In genomic region chr7:156892086-156892800, GRCh38 we compare ENCODE assay signal across 1 cellular context.
TF ChIP-seq lines count a peak whose summit lies in the region.

No MANE protein-coding gene starts in this region.

TF ChIP-seq in HEK293, 187 proteins besides CTCF, POLR2A, EP300 and RAD21 (continued from another document):
- TF ChIP-seq SP2 (tag by site-specific recombination; IDR thresholded peaks at IDR 0.05): peak; percentile 76
- TF ChIP-seq ZBTB21 (tag by site-specific recombination; IDR thresholded peaks at IDR 0.05): no peak
- peak; percentile 90 for TF ChIP-seq ZNF692 (tag by site-specific recombination; IDR thresholded peaks at IDR 0.05)
- TF ChIP-seq OVOL3 (tag by site-specific recombination; IDR thresholded peaks at IDR 0.05): no peak
- TF ChIP-seq ZFP69B (tag by site-specific recombination; IDR thresholded peaks at IDR 0.05): peak; percentile 78; the same call in 1 of the 2 replicates
- TF ChIP-seq ZNF23 (tag by site-specific recombination; IDR thresholded peaks at IDR 0.05; ENCODE audit: borderline replicate concordance): no peak
- peak; percentile 37; the same call in 1 of the 2 replicates for TF ChIP-seq ZNF366 (tag by site-specific recombination; conservative IDR thresholded peaks at IDR 0.05)
- no peak for TF ChIP-seq HOXA7 (CRISPR knock-in tag; IDR thresholded peaks at IDR 0.05; ENCODE audit: borderline replicate concordance)
- TF ChIP-seq, protein P1, sequence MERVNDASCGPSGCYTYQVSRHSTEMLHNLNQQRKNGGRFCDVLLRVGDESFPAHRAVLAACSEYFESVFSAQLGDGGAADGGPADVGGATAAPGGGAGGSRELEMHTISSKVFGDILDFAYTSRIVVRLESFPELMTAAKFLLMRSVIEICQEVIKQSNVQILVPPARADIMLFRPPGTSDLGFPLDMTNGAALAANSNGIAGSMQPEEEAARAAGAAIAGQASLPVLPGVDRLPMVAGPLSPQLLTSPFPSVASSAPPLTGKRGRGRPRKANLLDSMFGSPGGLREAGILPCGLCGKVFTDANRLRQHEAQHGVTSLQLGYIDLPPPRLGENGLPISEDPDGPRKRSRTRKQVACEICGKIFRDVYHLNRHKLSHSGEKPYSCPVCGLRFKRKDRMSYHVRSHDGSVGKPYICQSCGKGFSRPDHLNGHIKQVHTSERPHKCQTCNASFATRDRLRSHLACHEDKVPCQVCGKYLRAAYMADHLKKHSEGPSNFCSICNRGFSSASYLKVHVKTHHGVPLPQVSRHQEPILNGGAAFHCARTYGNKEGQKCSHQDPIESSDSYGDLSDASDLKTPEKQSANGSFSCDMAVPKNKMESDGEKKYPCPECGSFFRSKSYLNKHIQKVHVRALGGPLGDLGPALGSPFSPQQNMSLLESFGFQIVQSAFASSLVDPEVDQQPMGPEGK (tag by site-specific recombination; IDR thresholded peaks at IDR 0.05): peak; percentile 40; the same call in 1 of the 2 replicates
- TF ChIP-seq, protein P2, sequence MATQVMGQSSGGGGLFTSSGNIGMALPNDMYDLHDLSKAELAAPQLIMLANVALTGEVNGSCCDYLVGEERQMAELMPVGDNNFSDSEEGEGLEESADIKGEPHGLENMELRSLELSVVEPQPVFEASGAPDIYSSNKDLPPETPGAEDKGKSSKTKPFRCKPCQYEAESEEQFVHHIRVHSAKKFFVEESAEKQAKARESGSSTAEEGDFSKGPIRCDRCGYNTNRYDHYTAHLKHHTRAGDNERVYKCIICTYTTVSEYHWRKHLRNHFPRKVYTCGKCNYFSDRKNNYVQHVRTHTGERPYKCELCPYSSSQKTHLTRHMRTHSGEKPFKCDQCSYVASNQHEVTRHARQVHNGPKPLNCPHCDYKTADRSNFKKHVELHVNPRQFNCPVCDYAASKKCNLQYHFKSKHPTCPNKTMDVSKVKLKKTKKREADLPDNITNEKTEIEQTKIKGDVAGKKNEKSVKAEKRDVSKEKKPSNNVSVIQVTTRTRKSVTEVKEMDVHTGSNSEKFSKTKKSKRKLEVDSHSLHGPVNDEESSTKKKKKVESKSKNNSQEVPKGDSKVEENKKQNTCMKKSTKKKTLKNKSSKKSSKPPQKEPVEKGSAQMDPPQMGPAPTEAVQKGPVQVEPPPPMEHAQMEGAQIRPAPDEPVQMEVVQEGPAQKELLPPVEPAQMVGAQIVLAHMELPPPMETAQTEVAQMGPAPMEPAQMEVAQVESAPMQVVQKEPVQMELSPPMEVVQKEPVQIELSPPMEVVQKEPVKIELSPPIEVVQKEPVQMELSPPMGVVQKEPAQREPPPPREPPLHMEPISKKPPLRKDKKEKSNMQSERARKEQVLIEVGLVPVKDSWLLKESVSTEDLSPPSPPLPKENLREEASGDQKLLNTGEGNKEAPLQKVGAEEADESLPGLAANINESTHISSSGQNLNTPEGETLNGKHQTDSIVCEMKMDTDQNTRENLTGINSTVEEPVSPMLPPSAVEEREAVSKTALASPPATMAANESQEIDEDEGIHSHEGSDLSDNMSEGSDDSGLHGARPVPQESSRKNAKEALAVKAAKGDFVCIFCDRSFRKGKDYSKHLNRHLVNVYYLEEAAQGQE (tag by site-specific recombination; IDR thresholded peaks at IDR 0.05): no peak
- peak; percentile 76; the same call in 1 of the 2 replicates for TF ChIP-seq ZSCAN30 (tag by site-specific recombination; IDR thresholded peaks at IDR 0.05)
